23 cellular contexts compared by ENCODE assay signal in genomic region chr15:40301467-40302179, GRCh38. TPM values are rescaled to one million over a fixed set of nuclear protein-coding genes. Genes with fewer than 3 reads are reported as not detected.
A peak's percentile ranks its signal among the peaks of the same experiment; 100 is the strongest.
DNase-seq lines count a peak whose midpoint lies in the region; ATAC-seq and TF ChIP-seq lines count a peak whose summit lies in the region.
"Had no signal": no experiment of that assay in that cellular context is flagged by ENCODE, and none has a peak within 500 bp of the region (broad histone marks: within the 10 kb centered on the region; RNA-seq: fewer than 3 reads in every experiment).

No MANE protein-coding gene starts in this region.

- H3K9ac ChIP-seq in iPS-18a (ENCODE audit: low read length), result no peak overlapping the region
- H3K9ac ChIP-seq: KMS-11 had no signal

- H3K36me3 Mint-ChIP-seq in chondrocyte (ENCODE audit: low read depth), result no peaks in the 10 kb centered on the region
- H3K36me3 Mint-ChIP-seq in activated CD8-positive, alpha-beta memory T cell treated with anti-CD3 and anti-CD28 coated beads, Interleukin-2, amount 10 ng/mL, durations not matched to agents 7 days and 5 days, result peaks cover 37% of the 10 kb centered on the region

- H3K4me1 ChIP-seq in iPS-18a (ENCODE audit: control insufficient read depth, low read depth, low read length) (peaks cover 8% of the 10 kb centered on the region), neutrophil (ENCODE audit: control insufficient read depth in 1 of 2, insufficient read depth in 1 of 2, low read depth in 1 of 2, low read length in 1 of 2) (peaks cover 44 to 49% of the 10 kb centered on the region in 2 experiments)
- H3K4me1 ChIP-seq: ascending aorta had no signal

- H3K9me3 Mint-ChIP-seq in chondrocyte (ENCODE audit: low read depth), result peaks cover 15% of the 10 kb centered on the region
- H3K9me3 Mint-ChIP-seq in activated CD8-positive, alpha-beta memory T cell treated with anti-CD3 and anti-CD28 coated beads, Interleukin-2, amount 10 ng/mL, durations not matched to agents 7 days and 5 days (ENCODE audit: low read depth), result no peaks in the 10 kb centered on the region
- H3K9me3 Mint-ChIP-seq: activated CD4-positive, alpha-beta memory T cell treated with anti-CD3 and anti-CD28 coated beads, Interleukin-2, amount 10 ng/mL, durations not matched to agents 7 days and 5 days had no signal

- H3K27ac ChIP-seq in iPS-18a (ENCODE audit: low read length), result no peak overlapping the region
- H3K27ac ChIP-seq in neutrophil, result peak overlapping the region; percentile 71
- H3K27ac ChIP-seq in brain microvascular endothelial cell, result no peak overlapping the region
- H3K27ac ChIP-seq: ascending aorta, KMS-11 had no signal

- no peak overlapping the region for H3K27ac Mint-ChIP-seq in chondrocyte (ENCODE audit: unreplicated experiment)
- no peak overlapping the region for H3K27ac Mint-ChIP-seq in activated CD8-positive, alpha-beta memory T cell treated with anti-CD3 and anti-CD28 coated beads, Interleukin-2, amount 10 ng/mL, durations not matched to agents 7 days and 5 days
- H3K27ac Mint-ChIP-seq: activated CD4-positive, alpha-beta memory T cell treated with anti-CD3 and anti-CD28 coated beads, Interleukin-2, amount 10 ng/mL, durations not matched to agents 7 days and 5 days; activated naive CD4-positive, alpha-beta T cell treated with anti-CD3 and anti-CD28 coated beads for 36 hours; CD8-positive, alpha-beta T cell; T-helper 17 cell had no signal

- H3K4me3 Mint-ChIP-seq in chondrocyte (ENCODE audit: unreplicated experiment), result no peak overlapping the region
- no peak overlapping the region for H3K4me3 Mint-ChIP-seq in activated CD8-positive, alpha-beta memory T cell treated with anti-CD3 and anti-CD28 coated beads, Interleukin-2, amount 10 ng/mL, durations not matched to agents 7 days and 5 days
- H3K4me3 Mint-ChIP-seq: activated CD4-positive, alpha-beta memory T cell treated with anti-CD3 and anti-CD28 coated beads, Interleukin-2, amount 10 ng/mL, durations not matched to agents 7 days and 5 days; activated naive CD4-positive, alpha-beta T cell treated with anti-CD3 and anti-CD28 coated beads for 36 hours; CD8-positive, alpha-beta T cell; T-helper 17 cell had no signal

- H3K4me1 Mint-ChIP-seq in chondrocyte (ENCODE audit: low read depth), result no peaks in the 10 kb centered on the region
- peaks cover 11% of the 10 kb centered on the region for H3K4me1 Mint-ChIP-seq in activated CD8-positive, alpha-beta memory T cell treated with anti-CD3 and anti-CD28 coated beads, Interleukin-2, amount 10 ng/mL, durations not matched to agents 7 days and 5 days

- peaks cover 9% of the 10 kb centered on the region for H3K27me3 Mint-ChIP-seq in chondrocyte (ENCODE audit: low read depth)
- no peaks in the 10 kb centered on the region for H3K27me3 Mint-ChIP-seq in activated CD8-positive, alpha-beta memory T cell treated with anti-CD3 and anti-CD28 coated beads, Interleukin-2, amount 10 ng/mL, durations not matched to agents 7 days and 5 days
- H3K27me3 Mint-ChIP-seq: activated CD4-positive, alpha-beta memory T cell treated with anti-CD3 and anti-CD28 coated beads, Interleukin-2, amount 10 ng/mL, durations not matched to agents 7 days and 5 days; T-helper 17 cell had no signal

- H3K36me3 ChIP-seq in H7 (replicated peaks; ENCODE audit: control insufficient read depth, insufficient read depth, low read length), result no peaks in the 10 kb centered on the region; the same call in 1 of the 2 replicates
- H3K36me3 ChIP-seq in iPS-18a (ENCODE audit: control insufficient read depth, low read depth, low read length), result no peaks in the 10 kb centered on the region
- H3K36me3 ChIP-seq in neutrophil, result peaks cover 84% of the 10 kb centered on the region
- no peaks in the 10 kb centered on the region for H3K36me3 ChIP-seq in brain microvascular endothelial cell (replicated peaks)
- H3K36me3 ChIP-seq: ascending aorta had no signal

- H3K4me3 ChIP-seq in H7 (ENCODE audit: insufficient read depth, low read depth, low read length), result no peak overlapping the region
- peak overlapping the region; percentile 17 for H3K4me3 ChIP-seq in iPS-18a (ENCODE audit: low read length)
- peak overlapping the region in 1 of 2 experiments; percentile 40 for H3K4me3 ChIP-seq in neutrophil (ENCODE audit: low read depth in 1 of 2, low read length in 1 of 2)
- H3K4me3 ChIP-seq in brain microvascular endothelial cell (ENCODE audit: low read depth, low read length), result no peak overlapping the region
- H3K4me3 ChIP-seq: ascending aorta, mucosa of descending colon had no signal

- CTCF ChIA-PET in activated CD8-positive, alpha-beta memory T cell treated with anti-CD3 and anti-CD28 coated beads, Interleukin-2, amount 10 ng/mL, durations not matched to agents 7 days and 5 days (lab: Charles Lee), result interaction anchor here (0.6 to 3.1 kb wide), 7 partner anchors 9 to 202 kb away, joined by 3 to 15 read pairs (median 5); no protein-coding TSS in a partner anchor

- peak; percentile 81 for DNase-seq in H7
- peak; percentile 77 for DNase-seq in chondrocyte (ENCODE audit: low spot score)
- DNase-seq in COLO829 (ENCODE audit: low spot score), result no peak
- no peak for DNase-seq in activated CD8-positive, alpha-beta memory T cell treated with anti-CD3 and anti-CD28 coated beads, Interleukin-2, amount 10 ng/mL, durations not matched to agents 7 days and 5 days
- DNase-seq in brain microvascular endothelial cell, result no peak
- DNase-seq: activated CD4-positive, alpha-beta memory T cell treated with anti-CD3 and anti-CD28 coated beads, Interleukin-2, amount 10 ng/mL, durations not matched to agents 7 days and 5 days; activated naive CD4-positive, alpha-beta T cell treated with anti-CD3 and anti-CD28 coated beads for 36 hours; activated T-cell treated with anti-CD3 and anti-CD28 coated beads, Interleukin-2, amount 50 U/mL, for 1 hour; CD8-positive, alpha-beta T cell; DMS79; hippocampal formation; NCI-H2081 treated with DMSO at 0.1 percent for 48 hours; NCI-H510A; retina; SIG-M5; T-helper 17 cell had no signal

- in situ Hi-C loops in brain microvascular endothelial cell (cut with HindIII; ENCODE audit: low pct_ligation_motif_present, low sequenced_read_pairs), result no loop called here

- peaks cover 4% of the 10 kb centered on the region for H3K9me3 ChIP-seq in iPS-18a (ENCODE audit: control insufficient read depth, low read depth, low read length)
- H3K9me3 ChIP-seq in neutrophil, result no peaks in the 10 kb centered on the region
- H3K9me3 ChIP-seq: ascending aorta had no signal

- TF ChIP-seq CTCF in chondrocyte (IDR thresholded peaks at IDR 0.05) (no peak), neutrophil (IDR thresholded peaks at IDR 0.05) (no peak), brain microvascular endothelial cell (IDR thresholded peaks at IDR 0.05; ENCODE audit: low read depth, low read length, missing control alignments) (no peak)

- H3K27me3 ChIP-seq in H7 (ENCODE audit: control insufficient read depth, insufficient read depth, low read length) (no peaks in the 10 kb centered on the region), iPS-18a (ENCODE audit: control insufficient read depth, insufficient read depth, low read length) (no peaks in the 10 kb centered on the region), neutrophil (no peaks in the 10 kb centered on the region), brain microvascular endothelial cell (replicated peaks) (no peaks in the 10 kb centered on the region)
- H3K27me3 ChIP-seq: ascending aorta had no signal

- ATAC-seq in activated CD8-positive, alpha-beta memory T cell treated with anti-CD3 and anti-CD28 coated beads, Interleukin-2, amount 10 ng/mL, durations not matched to agents 7 days and 5 days, result no peak
- ATAC-seq in HG02852 (IDR thresholded peaks at IDR 0.05; ENCODE audit: unreplicated experiment), result no peak
- ATAC-seq: CD8-positive, alpha-beta T cell; mucosa of descending colon; T-helper 17 cell had no signal

RNA-seq across cellular contexts. Expression of gene PLCB2, which starts 6.1 kb away (rescaled TPM):
- total RNA-seq in H7 (2014; rRNA removed; shearing (Covaris generic)), result 11.3 and 13.9 TPM in 2 replicates
- 1.4 to 3.4 TPM (median 2.8 TPM) in 3 replicates for total RNA-seq in chondrocyte
- total RNA-seq in activated CD8-positive, alpha-beta memory T cell treated with anti-CD3 and anti-CD28 coated beads, Interleukin-2, amount 10 ng/mL, durations not matched to agents 7 days and 5 days, result 100 to 1,000 TPM; 104 to 120 TPM

RNA-seq across cellular contexts. Expression of gene ANKRD63, which starts 18.8 kb away (rescaled TPM):
- 0.22 and 0.45 TPM in 2 replicates for total RNA-seq in H7 (2014; rRNA removed; shearing (Covaris generic))
- 0.25 to 1.1 TPM in 2 of 3 replicates, not detected in the other for total RNA-seq in chondrocyte
- not detected for total RNA-seq in activated CD8-positive, alpha-beta memory T cell treated with anti-CD3 and anti-CD28 coated beads, Interleukin-2, amount 10 ng/mL, durations not matched to agents 7 days and 5 days
- total RNA-seq: activated CD4-positive, alpha-beta memory T cell treated with anti-CD3 and anti-CD28 coated beads, Interleukin-2, amount 10 ng/mL, durations not matched to agents 7 days and 5 days; activated naive CD4-positive, alpha-beta T cell treated with anti-CD3 and anti-CD28 coated beads for 36 hours; ascending aorta; CD8-positive, alpha-beta T cell had no signal

RNA-seq across cellular contexts. Expression of gene INAFM2, which starts 21.9 kb away (rescaled TPM):
- 15.2 and 15.8 TPM in 2 replicates for total RNA-seq in H7 (2014; rRNA removed; shearing (Covaris generic))
- total RNA-seq in chondrocyte, result 68.8 to 128 TPM (median 80.6 TPM) in 3 replicates
- total RNA-seq in activated CD8-positive, alpha-beta memory T cell treated with anti-CD3 and anti-CD28 coated beads, Interleukin-2, amount 10 ng/mL, durations not matched to agents 7 days and 5 days, result 10 to 100 TPM in 1 of 2 experiments, 1 to 10 TPM in 1; 4.9 to 10.2 TPM

RNA-seq across cellular contexts. Expression of gene CCDC9B, which starts 39.1 kb away (rescaled TPM):
- 0.03 and 0.18 TPM in 2 replicates for total RNA-seq in H7 (2014; rRNA removed; shearing (Covaris generic))
- total RNA-seq in chondrocyte, result 55.4 to 60.0 TPM (median 58.0 TPM) in 3 replicates
- total RNA-seq in activated CD8-positive, alpha-beta memory T cell treated with anti-CD3 and anti-CD28 coated beads, Interleukin-2, amount 10 ng/mL, durations not matched to agents 7 days and 5 days, result 1 to 10 TPM in 1 of 2 experiments, under 1 TPM in 1; 0.45 to 1.5 TPM

RNA-seq across cellular contexts. Expression of gene PHGR1, which starts 49.2 kb away (rescaled TPM):
- not detected in 2 replicates for total RNA-seq in H7 (2014; rRNA removed; shearing (Covaris generic))
- total RNA-seq in chondrocyte, result not detected in 3 replicates
- total RNA-seq in activated CD8-positive, alpha-beta memory T cell treated with anti-CD3 and anti-CD28 coated beads, Interleukin-2, amount 10 ng/mL, durations not matched to agents 7 days and 5 days, result not detected
- total RNA-seq: activated CD4-positive, alpha-beta memory T cell treated with anti-CD3 and anti-CD28 coated beads, Interleukin-2, amount 10 ng/mL, durations not matched to agents 7 days and 5 days; activated naive CD4-positive, alpha-beta T cell treated with anti-CD3 and anti-CD28 coated beads for 36 hours; ascending aorta; CD8-positive, alpha-beta T cell; T-helper 17 cell; temporal lobe had no signal

Comparison
In these comparisons a context has a peak if more than half of its experiments do, and no peak if none do; other contexts are left out.
1. DNase-seq: peak in H7 (single experiment) and chondrocyte (single experiment); none in COLO829 (single experiment), activated CD8-positive, alpha-beta memory T cell treated with anti-CD3 and anti-CD28 coated beads, Interleukin-2, amount 10 ng/mL, durations not matched to agents 7 days and 5 days (single experiment) and brain microvascular endothelial cell (single experiment).